In the genomic region with DNA sequence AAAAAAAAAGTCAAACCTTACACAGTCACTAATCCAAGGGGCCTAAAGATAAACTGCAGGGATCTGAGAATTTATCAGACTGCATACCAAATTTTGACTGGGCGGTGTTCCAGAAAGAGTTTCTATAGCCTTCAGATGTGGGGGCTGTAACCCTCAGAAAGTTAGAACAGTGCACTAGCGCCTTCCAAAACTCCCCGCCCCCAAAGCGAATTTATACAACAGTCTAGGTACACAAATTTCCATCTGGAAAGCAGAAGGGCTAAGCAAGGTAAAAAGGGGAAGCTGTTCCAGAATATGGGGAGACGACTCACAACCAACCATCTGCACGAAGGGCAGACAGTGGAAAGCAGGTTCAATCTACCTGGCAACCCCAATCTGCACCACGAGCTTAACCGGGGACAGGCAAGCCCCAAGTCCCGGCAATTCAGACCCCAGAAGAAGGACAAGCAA, we compare ENCODE assay signal across 8 cellular contexts. TPM values are rescaled to one million over a fixed set of nuclear protein-coding genes. Genes with fewer than 3 reads are reported as not detected.
DNase-seq lines count a peak whose midpoint lies in the region; ATAC-seq and TF ChIP-seq lines count a peak whose summit lies in the region.

No MANE protein-coding gene starts in this region.

- H3K27ac ChIP-seq in Panc1 (ENCODE audit: low read length) = peak overlapping the region; percentile 54; the same call in 1 of the 2 replicates

- H3K4me1 Mint-ChIP-seq in dendritic cell treated with granulocyte-macrophage colony-stimulating factor and Interleukin-4, amounts not matched to agents 40 ng/mL and 50 ng/mL, for 4 days (ENCODE audit: low read depth) = peaks cover 25% of the 10 kb centered on the region

- in situ Hi-C loops in G401 (cut with HindIII; ENCODE audit: low sequenced_read_pairs) (loop anchor here (5.0 kb wide), 1 partner anchor 35 kb away; no protein-coding TSS in a partner anchor), Panc1 (cut with HindIII; ENCODE audit: low pct_unique_long_range_greater_than_20kb, low sequenced_read_pairs) (no loop called here)

- H3K36me3 Mint-ChIP-seq in dendritic cell treated with granulocyte-macrophage colony-stimulating factor and Interleukin-4, amounts not matched to agents 40 ng/mL and 50 ng/mL, for 4 days (ENCODE audit: low read depth) = peaks cover 5% of the 10 kb centered on the region

- peak; percentile 56 for DNase-seq in G401 (ENCODE audit: low spot score)
- DNase-seq in Panc1 (ENCODE audit: low read depth, low spot score) = no peak
- DNase-seq in NCI-H1105 (lab: John Stamatoyannopoulos, UW) = no peak
- no peak for DNase-seq in cerebellum (ENCODE audit: low spot score)
- no peak for DNase-seq in A172 (ENCODE audit: low spot score)

- H3K9me3 Mint-ChIP-seq in dendritic cell treated with granulocyte-macrophage colony-stimulating factor and Interleukin-4, amounts not matched to agents 40 ng/mL and 50 ng/mL, for 4 days = peaks cover 15% of the 10 kb centered on the region

- BruUV-seq in Panc1 (replicated peaks; lab: Mats Ljungman, UMichigan) = no TSS peak

- POLR2A ChIA-PET in Panc1 (lab: Charles Lee) = no interaction called here

- H3K4me3 ChIP-seq in Panc1 (ENCODE audit: low read depth in 2 of 2, low read length in 2 of 2) = peak overlapping the region; percentile 58 to 73
- peak overlapping the region; percentile 15 for H3K4me3 ChIP-seq in mucosa of stomach (ENCODE audit: low read length)

- H3K27me3 Mint-ChIP-seq in dendritic cell treated with granulocyte-macrophage colony-stimulating factor and Interleukin-4, amounts not matched to agents 40 ng/mL and 50 ng/mL, for 4 days = peaks cover 1% of the 10 kb centered on the region

- H3K36me3 ChIP-seq in Panc1 (ENCODE audit: control insufficient read depth, insufficient read depth, low read length) (no peaks in the 10 kb centered on the region; the same call in 1 of the 2 replicates), mucosa of stomach (ENCODE audit: control insufficient read depth, insufficient read depth, low read length) (no peaks in the 10 kb centered on the region)

- peak overlapping the region; percentile 53 for H3K9ac ChIP-seq in mucosa of stomach (ENCODE audit: low read length)

- H3K27ac Mint-ChIP-seq in dendritic cell treated with granulocyte-macrophage colony-stimulating factor and Interleukin-4, amounts not matched to agents 40 ng/mL and 50 ng/mL, for 4 days = peak overlapping the region; percentile 74

- H3K4me1 ChIP-seq in Panc1 (ENCODE audit: control insufficient read depth, insufficient read depth, low read length) (no peaks in the 10 kb centered on the region), mucosa of stomach (ENCODE audit: control insufficient read depth, insufficient read depth, low read length) (peaks cover 25% of the 10 kb centered on the region)

- TF ChIP-seq CTCF in Panc1 (IDR thresholded peaks at IDR 0.05) = no peak

- no peaks in the 10 kb centered on the region for H3K27me3 ChIP-seq in Panc1 (ENCODE audit: control insufficient read depth, insufficient read depth, low read length)
- H3K27me3 ChIP-seq in mucosa of stomach (ENCODE audit: control insufficient read depth, insufficient read depth, low read length) = no peaks in the 10 kb centered on the region

- intact Hi-C loops in Panc1 (cut with micrococcal nuclease; ENCODE audit: unreplicated experiment) = no loop called here
- intact Hi-C loops in dendritic cell treated with granulocyte-macrophage colony-stimulating factor and Interleukin-4, amounts not matched to agents 40 ng/mL and 50 ng/mL, for 4 days (cut with micrococcal nuclease) = no loop called here

- ATAC-seq in HG02571 (IDR thresholded peaks at IDR 0.05; ENCODE audit: unreplicated experiment) = peak; percentile 0
- no peak; the same call in 1 of the 2 replicates for ATAC-seq in Panc1

- H3K9me3 ChIP-seq in Panc1 (ENCODE audit: control insufficient read depth, insufficient read depth, low read depth, low read length) = no peaks in the 10 kb centered on the region
- H3K9me3 ChIP-seq in mucosa of stomach (ENCODE audit: control insufficient read depth, low read length) = no peaks in the 10 kb centered on the region

- CTCF ChIA-PET in Panc1 (lab: Charles Lee) = no interaction called here

- peak overlapping the region; percentile 88 for H3K4me3 Mint-ChIP-seq in dendritic cell treated with granulocyte-macrophage colony-stimulating factor and Interleukin-4, amounts not matched to agents 40 ng/mL and 50 ng/mL, for 4 days

RNA-seq across cellular contexts. Expression of gene ERMP1, which starts 0.8 kb away (rescaled TPM):
- 9.8 and 19.3 TPM in 2 replicates for total RNA-seq in G401 (2014; rRNA removed; shearing (Covaris generic))
- total RNA-seq in Panc1 (2021; ENCODE audit: unreplicated experiment) = 38.4 TPM
- 34.2 TPM for polyA plus RNA-seq in Panc1 (2012; ENCODE audit: insufficient read length)
- total RNA-seq in cerebellum = 24.9 TPM
- total RNA-seq in A172 (2014; rRNA removed; shearing (Covaris generic)) = 3.2 and 4.1 TPM in 2 replicates

RNA-seq across cellular contexts. Expression of gene MLANA, which starts 58.6 kb away (rescaled TPM):
- not detected in 2 replicates for total RNA-seq in G401 (2014; rRNA removed; shearing (Covaris generic))
- total RNA-seq in Panc1 (2021; ENCODE audit: unreplicated experiment) (not detected), cerebellum (not detected)
- polyA plus RNA-seq in Panc1 (2012; ENCODE audit: insufficient read length) = 0.34 TPM
- not detected in 2 replicates for total RNA-seq in A172 (2014; rRNA removed; shearing (Covaris generic))
